ENCODE assay signal across 15 cellular contexts in the genomic region with DNA sequence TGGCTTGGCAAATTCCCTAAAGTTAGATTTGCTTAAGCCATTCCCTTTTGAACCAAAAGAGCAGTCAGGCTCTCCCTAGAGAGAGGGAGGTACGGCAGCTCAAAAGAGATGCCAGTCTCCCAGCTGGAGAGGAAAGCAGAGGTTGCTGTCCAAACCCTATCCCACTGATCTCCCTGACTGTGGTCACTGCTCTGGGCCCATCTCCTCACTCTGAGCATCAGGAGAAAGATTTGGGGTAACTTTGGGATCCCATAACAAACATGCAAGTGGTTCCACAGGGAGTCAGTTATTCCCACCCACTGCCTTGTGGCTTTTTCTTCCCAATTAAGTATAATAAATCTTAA. TPM values are rescaled to one million over a fixed set of nuclear protein-coding genes. Genes with fewer than 3 reads are reported as not detected.
DNase-seq lines count a peak whose midpoint lies in the region; ATAC-seq, FAIRE-seq and TF ChIP-seq lines count a peak whose summit lies in the region.
"Had no signal": no experiment of that assay in that cellular context is flagged by ENCODE, and none has a peak within 500 bp of the region (broad histone marks: within the 10 kb centered on the region; RNA-seq: fewer than 3 reads in every experiment).

No MANE protein-coding gene starts in this region.

- H3K9me1 ChIP-seq in IMR-90 (ENCODE audit: insufficient read depth, low read length) = no peaks in the 10 kb centered on the region; the same call in 1 of the 2 replicates

- TF ChIP-seq RAD21 in IMR-90 (IDR thresholded peaks at IDR 0.05; ENCODE audit: low read length) = no peak

- TF ChIP-seq CTCF in IMR-90 (conservative IDR thresholded peaks at IDR 0.05; ENCODE audit: low read depth, low read length) = no peak

- intact Hi-C loops in IMR-90 (cut with micrococcal nuclease) = no loop called here

- no peak for TF ChIP-seq POLR2A in IMR-90 (IDR thresholded peaks at IDR 0.05; ENCODE audit: low read depth, low read length)

- H3K27me3 Mint-ChIP-seq in activated CD4-positive, alpha-beta T cell treated with anti-CD3 and anti-CD28 coated beads, Interleukin-2, amount 10 ng/mL, durations not matched to agents 7 days and 5 days = no peaks in the 10 kb centered on the region

- H4K8ac ChIP-seq in IMR-90 (ENCODE audit: low read depth in 2 of 2, low read length in 2 of 2) = no peak overlapping the region

- ATAC-seq in IMR-90 (ENCODE audit: low read depth) (peak; percentile 55), GM19395 (IDR thresholded peaks at IDR 0.05; ENCODE audit: unreplicated experiment) (no peak)
- ATAC-seq: natural killer cell had no signal

- FAIRE-seq in urothelium cell line (lab: Jason Lieb, UNC) = no peak

- H2AK9ac ChIP-seq in IMR-90 (replicated peaks; ENCODE audit: low read depth, low read length, poor library complexity) = no peak overlapping the region

- H2AK5ac ChIP-seq in IMR-90 (ENCODE audit: low read depth, low read length) = 0 out of 2 replicates have a peak overlapping the region, but pooled peaks have one; percentile 8

- H3K23ac ChIP-seq in IMR-90 (ENCODE audit: low read depth, low read length) = no peak overlapping the region; the same call in 1 of the 2 replicates

- peaks cover 1% of the 10 kb centered on the region for H3K36me3 Mint-ChIP-seq in activated CD4-positive, alpha-beta T cell treated with anti-CD3 and anti-CD28 coated beads, Interleukin-2, amount 10 ng/mL, durations not matched to agents 7 days and 5 days (ENCODE audit: low read depth)
- H3K36me3 Mint-ChIP-seq: natural killer cell had no signal

- H2AFZ ChIP-seq in IMR-90 (replicated peaks; ENCODE audit: low read length, poor library complexity) = no peak overlapping the region

- peaks cover 6% of the 10 kb centered on the region; the same call in 1 of the 2 replicates for H3K4me1 ChIP-seq in IMR-90 (ENCODE audit: control insufficient read depth, insufficient read depth, low read length)
- H3K4me1 ChIP-seq in subcutaneous abdominal adipose tissue (ENCODE audit: control insufficient read depth in 5 of 5, insufficient read depth in 5 of 5, low read length in 5 of 5) = peaks cover 11 to 89% (median 80%) of the 10 kb centered on the region in 5 donors

- no peak overlapping the region for H3K27ac ChIP-seq in IMR-90 (ENCODE audit: insufficient read depth, low read length)
- H3K27ac ChIP-seq in angular gyrus (ENCODE audit: low read depth, low read length) = peak overlapping the region; percentile 79
- H3K27ac ChIP-seq in layer of hippocampus (ENCODE audit: low read depth, low read length) = peak overlapping the region; percentile 94
- H3K27ac ChIP-seq in subcutaneous abdominal adipose tissue (ENCODE audit: low read depth, low read length) = peak overlapping the region; percentile 95
- H3K27ac ChIP-seq: BLaER1, thoracic aorta had no signal

- no peak overlapping the region for H3K4me3 Mint-ChIP-seq in activated CD4-positive, alpha-beta T cell treated with anti-CD3 and anti-CD28 coated beads, Interleukin-2, amount 10 ng/mL, durations not matched to agents 7 days and 5 days
- H3K4me3 Mint-ChIP-seq: natural killer cell had no signal

- H2BK15ac ChIP-seq in IMR-90 (ENCODE audit: low read depth, low read length) = no peak overlapping the region

- no peak overlapping the region for H3K4me3 ChIP-seq in IMR-90 (ENCODE audit: insufficient read depth, low read depth, low read length)
- no peak overlapping the region for H3K4me3 ChIP-seq in subcutaneous abdominal adipose tissue (ENCODE audit: low read depth in 1 of 5, low read length in 5 of 5)
- H3K4me3 ChIP-seq: BLaER1, thoracic aorta had no signal

- POLR2A ChIA-PET in IMR-90 (lab: Charles Lee; ENCODE audit: unreplicated experiment) = no interaction called here
- POLR2A ChIA-PET in activated CD4-positive, alpha-beta T cell treated with anti-CD3 and anti-CD28 coated beads, Interleukin-2, amount 10 ng/mL, durations not matched to agents 7 days and 5 days (lab: Charles Lee) = no interaction called here

- BruUV-seq in IMR-90 (replicated peaks; lab: Mats Ljungman, UMichigan) = no TSS peak

- H4K5ac ChIP-seq in IMR-90 (ENCODE audit: low read depth, low read length) = no peak overlapping the region

- no peaks in the 10 kb centered on the region for H3K9me3 Mint-ChIP-seq in activated CD4-positive, alpha-beta T cell treated with anti-CD3 and anti-CD28 coated beads, Interleukin-2, amount 10 ng/mL, durations not matched to agents 7 days and 5 days
- H3K9me3 Mint-ChIP-seq: natural killer cell had no signal

- dilution Hi-C loops in IMR-90 (cut with HindIII; ENCODE audit: low sequenced_read_pairs, unreplicated experiment) = no loop called here

- peaks cover 5% of the 10 kb centered on the region for H3K4me1 Mint-ChIP-seq in activated CD4-positive, alpha-beta T cell treated with anti-CD3 and anti-CD28 coated beads, Interleukin-2, amount 10 ng/mL, durations not matched to agents 7 days and 5 days

- H3K9me3 ChIP-seq in IMR-90 (ENCODE audit: control insufficient read depth, insufficient read depth, low read length) (no peaks in the 10 kb centered on the region), subcutaneous abdominal adipose tissue (ENCODE audit: control insufficient read depth in 5 of 5, low read length in 5 of 5) (no peaks in the 10 kb centered on the region)
- H3K9me3 ChIP-seq: BLaER1, thoracic aorta had no signal

- H3K18ac ChIP-seq in IMR-90 (ENCODE audit: low read depth, low read length) = no peak overlapping the region

- H3K9ac ChIP-seq in IMR-90 (ENCODE audit: low read depth, low read length) (no peak overlapping the region), subcutaneous abdominal adipose tissue (ENCODE audit: low read length in 5 of 5) (no peak overlapping the region)
- H3K9ac ChIP-seq: BLaER1 had no signal

- no peak overlapping the region; the same call in 1 of the 2 replicates for H3K4me2 ChIP-seq in IMR-90 (ENCODE audit: low read depth, low read length)
- H3K4me2 ChIP-seq: BLaER1 had no signal

- no peak overlapping the region for H3K14ac ChIP-seq in IMR-90 (replicated peaks; ENCODE audit: low read depth, low read length)

- H2BK5ac ChIP-seq in IMR-90 (ENCODE audit: low read depth, low read length, poor library complexity, severe bottlenecking) = no peak overlapping the region

- H3K36me3 ChIP-seq in IMR-90 (ENCODE audit: control insufficient read depth, insufficient read depth, low read length) (no peaks in the 10 kb centered on the region), subcutaneous abdominal adipose tissue (ENCODE audit: control insufficient read depth in 5 of 5, insufficient read depth in 5 of 5, low read length in 5 of 5) (no peaks in the 10 kb centered on the region)
- H3K36me3 ChIP-seq: BLaER1, thoracic aorta had no signal

- CTCF ChIA-PET in IMR-90 (lab: Yijun Ruan, JAX) = interaction anchor here (0.7 kb wide), 1 partner anchor 13 kb away, joined by 3 read pairs; no protein-coding TSS in a partner anchor
- CTCF ChIA-PET in activated CD4-positive, alpha-beta T cell treated with anti-CD3 and anti-CD28 coated beads, Interleukin-2, amount 10 ng/mL, durations not matched to agents 7 days and 5 days (lab: Charles Lee) = no interaction called here

- peaks cover 24 to 27% of the 10 kb centered on the region in 2 experiments for H3K79me1 ChIP-seq in IMR-90 (ENCODE audit: low read depth in 1 of 2, low read length in 2 of 2)

- WGBS in IMR-90 (ENCODE audit: extremely low coverage in 2 of 2, insufficient read length in 1 of 2), 2 experiments = no CpG with 5 or more reads among the region's 1 CpG

- H4K20me1 ChIP-seq in IMR-90 (ENCODE audit: insufficient read depth, low read length) = peaks cover 27% of the 10 kb centered on the region

- peak overlapping the region; percentile 0; the same call in 1 of the 2 replicates for H2BK20ac ChIP-seq in IMR-90 (ENCODE audit: low read depth, low read length)

- peak; percentile 18 for DNase-seq in IMR-90
- no peak for DNase-seq in NCI-H2171 treated with DMSO at 0.1 percent for 48 hours (lab: John Stamatoyannopoulos, UW)
- no peak for DNase-seq in activated CD4-positive, alpha-beta T cell treated with anti-CD3 and anti-CD28 coated beads, Interleukin-2, amount 10 ng/mL, durations not matched to agents 7 days and 5 days
- DNase-seq in urothelium cell line (ENCODE audit: low spot score) = no peak
- DNase-seq: activated gamma-delta T cell; aorta; natural killer cell; stimulated activated CD4-positive, alpha-beta T cell treated with anti-CD3 and anti-CD28 coated beads, Interleukin-2, amount 100 ng/mL, for 24 hours; SW 1271 had no signal

- no peak overlapping the region; the same call in 1 of the 2 replicates for H2BK120ac ChIP-seq in IMR-90 (ENCODE audit: low read depth, low read length)

- in situ Hi-C loops in IMR-90 (cut with MboI; ENCODE audit: low sequenced_read_pairs) = no loop called here

- no peak overlapping the region for H4K91ac ChIP-seq in IMR-90 (ENCODE audit: insufficient read depth, low read depth, low read length)

- no peak overlapping the region for H3K56ac ChIP-seq in IMR-90 (ENCODE audit: extremely low read depth, insufficient read depth, low read length)

- 0 out of 2 replicates have a peak, but pooled peaks cover 1% of the 10 kb centered on the region for H3K27me3 ChIP-seq in IMR-90 (ENCODE audit: control insufficient read depth, insufficient read depth, low read length)
- no peaks in the 10 kb centered on the region for H3K27me3 ChIP-seq in layer of hippocampus (ENCODE audit: control insufficient read depth, insufficient read depth, low read length)
- H3K27me3 ChIP-seq in subcutaneous abdominal adipose tissue (ENCODE audit: control insufficient read depth in 5 of 5, insufficient read depth in 4 of 5, low read length in 5 of 5) = no peaks in the 10 kb centered on the region
- H3K27me3 ChIP-seq: BLaER1 had no signal

- H3K4ac ChIP-seq in IMR-90 (ENCODE audit: low read depth, low read length) = no peak overlapping the region; the same call in 1 of the 2 replicates

- H3K27ac Mint-ChIP-seq in activated CD4-positive, alpha-beta T cell treated with anti-CD3 and anti-CD28 coated beads, Interleukin-2, amount 10 ng/mL, durations not matched to agents 7 days and 5 days = no peak overlapping the region
- H3K27ac Mint-ChIP-seq: natural killer cell had no signal

TF ChIP-seq in IMR-90, 13 proteins besides CTCF, POLR2A, EP300 and RAD21 (continues in another document):
- TF ChIP-seq NFE2L2 (IDR thresholded peaks at IDR 0.05; ENCODE audit: low read depth, low read length) = no peak
- TF ChIP-seq BHLHE40 (IDR thresholded peaks at IDR 0.05; ENCODE audit: low read depth, low read length) = no peak
- TF ChIP-seq MAFK (IDR thresholded peaks at IDR 0.05; ENCODE audit: low read depth, low read length) = no peak

RNA-seq across cellular contexts. Expression of a gene that starts 17.1 kb away (rescaled TPM):
- total RNA-seq in IMR-90 (2012; rRNA removed) = 26.0 and 27.5 TPM in 2 replicates
- polyA plus RNA-seq in IMR-90 (2012; rRNA removed) = 9.8 and 14.4 TPM in 2 replicates
- 5.3 and 8.6 TPM in 2 replicates for polyA plus RNA-seq in IMR-90 (2012; cell fraction: cytosol; rRNA removed)
- polyA plus RNA-seq in IMR-90 (2012; cell fraction: nucleus; rRNA removed; ENCODE audit: low replicate concordance) = 5.3 and 12.8 TPM in 2 replicates
- total RNA-seq in activated CD4-positive, alpha-beta T cell treated with anti-CD3 and anti-CD28 coated beads, Interleukin-2, amount 10 ng/mL, durations not matched to agents 7 days and 5 days = 10 to 100 TPM; 14.5 to 15.4 TPM
